In genomic region chr9:17057729-17058128, GRCh38 we compare ENCODE assay signal across 1 cellular context.
TF ChIP-seq lines count a peak whose summit lies in the region.

No MANE protein-coding gene starts in this region.

TF ChIP-seq in HepG2, 621 proteins besides CTCF, POLR2A, EP300 and RAD21 (continued from another document):
- TF ChIP-seq PATZ1 (CRISPR knock-in tag; IDR thresholded peaks at IDR 0.05) (no peak), MEIS2 (CRISPR knock-in tag; IDR thresholded peaks at IDR 0.05) (no peak), PAXIP1 (CRISPR knock-in tag; conservative IDR thresholded peaks at IDR 0.05) (peak; percentile 24; the same call in 1 of the 2 replicates), TOPORS (CRISPR knock-in tag; IDR thresholded peaks at IDR 0.05) (no peak), NCOA5 (CRISPR knock-in tag; IDR thresholded peaks at IDR 0.05) (no peak), FOXK2 (IDR thresholded peaks at IDR 0.05) (no peak), ZNF670 (CRISPR knock-in tag; IDR thresholded peaks at IDR 0.05; ENCODE audit: borderline replicate concordance) (no peak), GATA4 (IDR thresholded peaks at IDR 0.05; ENCODE audit: borderline replicate concordance, low read depth) (no peak), AGO1 (IDR thresholded peaks at IDR 0.05; ENCODE audit: low read depth, low read length, poor library complexity, severe bottlenecking) (no peak), GZF1 (CRISPR knock-in tag; IDR thresholded peaks at IDR 0.05) (no peak), ZNF10 (CRISPR knock-in tag; IDR thresholded peaks at IDR 0.05; ENCODE audit: borderline replicate concordance, low read depth) (no peak), ZBED4 (CRISPR knock-in tag; IDR thresholded peaks at IDR 0.05; ENCODE audit: borderline replicate concordance) (no peak), ZNF644 (CRISPR knock-in tag; IDR thresholded peaks at IDR 0.05; ENCODE audit: low read depth) (no peak), MAFK (conservative IDR thresholded peaks at IDR 0.05 in 1 of 2, IDR thresholded peaks at IDR 0.05 in 1 of 2; ENCODE audit: low read length in 2 of 2) (no peak), ZNF333 (CRISPR knock-in tag; IDR thresholded peaks at IDR 0.05; ENCODE audit: borderline replicate concordance) (no peak)
